In genomic region chr20:9287826-9288225, GRCh38 we compare ENCODE assay signal across 16 cellular contexts.
"Had no signal": no experiment of that assay in that cellular context is flagged by ENCODE, and none has a peak within 500 bp of the region (broad histone marks: within the 10 kb centered on the region; RNA-seq: fewer than 3 reads in every experiment).

No MANE protein-coding gene starts in this region.

- DNase-seq: activated CD4-positive, alpha-beta T cell treated with anti-CD3 and anti-CD28 coated beads, Interleukin-2, amount 50 U/mL, for 48 hours; activated CD8-positive, alpha-beta memory T cell treated with anti-CD3 and anti-CD28 coated beads, Interleukin-2, amount 10 ng/mL, durations not matched to agents 7 days and 5 days; activated naive CD4-positive, alpha-beta T cell treated with anti-CD3 and anti-CD28 coated beads, Interleukin-2, amount 50 U/mL, for 16 hours; activated T-cell treated with anti-CD3 and anti-CD28 coated beads, Interleukin-2, amount 50 U/mL, for 1 hour; mammary epithelial cell; naive thymus-derived CD4-positive, alpha-beta T cell; sigmoid colon; stimulated activated CD4-positive, alpha-beta T cell treated with anti-CD3 and anti-CD28 coated beads, Interleukin-2, amount 100 ng/mL, for 24 hours; WERI-Rb-1 had no signal

- H3K27me3 Mint-ChIP-seq: activated CD8-positive, alpha-beta memory T cell treated with anti-CD3 and anti-CD28 coated beads, Interleukin-2, amount 10 ng/mL, durations not matched to agents 7 days and 5 days had no signal

- H3K9me3 ChIP-seq: esophagus muscularis mucosa, pancreas, sigmoid colon, thoracic aorta had no signal

- H3K4me1 Mint-ChIP-seq: activated CD8-positive, alpha-beta memory T cell treated with anti-CD3 and anti-CD28 coated beads, Interleukin-2, amount 10 ng/mL, durations not matched to agents 7 days and 5 days; naive thymus-derived CD4-positive, alpha-beta T cell had no signal

- FAIRE-seq: islet of Langerhans, pancreas had no signal

- ATAC-seq: activated CD8-positive, alpha-beta memory T cell treated with anti-CD3 and anti-CD28 coated beads, Interleukin-2, amount 10 ng/mL, durations not matched to agents 7 days and 5 days; left lobe of liver; naive thymus-derived CD4-positive, alpha-beta T cell; pancreas had no signal

- H3K27ac Mint-ChIP-seq: activated CD8-positive, alpha-beta memory T cell treated with anti-CD3 and anti-CD28 coated beads, Interleukin-2, amount 10 ng/mL, durations not matched to agents 7 days and 5 days; naive thymus-derived CD4-positive, alpha-beta T cell had no signal

- H3K27me3 ChIP-seq: cardiac muscle cell, esophagus muscularis mucosa, pancreas, sigmoid colon had no signal

- H3K4me1 ChIP-seq: esophagus muscularis mucosa, pancreas had no signal

- H3K4me3 Mint-ChIP-seq: activated CD8-positive, alpha-beta memory T cell treated with anti-CD3 and anti-CD28 coated beads, Interleukin-2, amount 10 ng/mL, durations not matched to agents 7 days and 5 days; naive thymus-derived CD4-positive, alpha-beta T cell had no signal

- H3K36me3 ChIP-seq: cardiac muscle cell, esophagus muscularis mucosa, pancreas, sigmoid colon, thoracic aorta, WERI-Rb-1 had no signal

- H3K27ac ChIP-seq: cardiac muscle cell, coronary artery, esophagus muscularis mucosa, pancreas, sigmoid colon, thoracic aorta, WERI-Rb-1 had no signal

- H3K36me3 Mint-ChIP-seq: activated CD8-positive, alpha-beta memory T cell treated with anti-CD3 and anti-CD28 coated beads, Interleukin-2, amount 10 ng/mL, durations not matched to agents 7 days and 5 days; naive thymus-derived CD4-positive, alpha-beta T cell had no signal

- H3K4me3 ChIP-seq: cardiac muscle cell, coronary artery, esophagus muscularis mucosa, pancreas, sigmoid colon, thoracic aorta had no signal
